Comparison of ENCODE assay signal across 1 cellular context in genomic region chr1:98048234-98048633, GRCh38.
TF ChIP-seq lines count a peak whose summit lies in the region.

No MANE protein-coding gene starts in this region.

TF ChIP-seq in HepG2, 621 proteins besides CTCF, POLR2A, EP300 and RAD21 (continued from another document and continues in another):
- TF ChIP-seq AKNA (CRISPR knock-in tag; IDR thresholded peaks at IDR 0.05; ENCODE audit: borderline replicate concordance) (0 out of 2 replicates have a peak, but pooled peaks have one; percentile 21), KMT2B (CRISPR knock-in tag; IDR thresholded peaks at IDR 0.05) (0 out of 2 replicates have a peak, but pooled peaks have one; percentile 44), ZNF713 (CRISPR knock-in tag; IDR thresholded peaks at IDR 0.05) (no peak), GABPB1 (CRISPR knock-in tag; IDR thresholded peaks at IDR 0.05) (0 out of 2 replicates have a peak, but pooled peaks have one; percentile 21), ZHX1 (CRISPR knock-in tag; IDR thresholded peaks at IDR 0.05; ENCODE audit: low read depth) (no peak), ZSCAN9 (CRISPR knock-in tag; IDR thresholded peaks at IDR 0.05; ENCODE audit: borderline replicate concordance) (peak; percentile 69; the same call in 1 of the 2 replicates), TEAD2 (CRISPR knock-in tag; IDR thresholded peaks at IDR 0.05) (peak; percentile 73; the same call in 1 of the 2 replicates), ZBTB39 (CRISPR knock-in tag; IDR thresholded peaks at IDR 0.05) (no peak), ZBTB8A (CRISPR knock-in tag; IDR thresholded peaks at IDR 0.05; ENCODE audit: borderline replicate concordance, low read depth) (no peak), HNRNPL (IDR thresholded peaks at IDR 0.05; ENCODE audit: low read depth, low read length) (no peak), ZNF839 (CRISPR knock-in tag; IDR thresholded peaks at IDR 0.05; ENCODE audit: borderline replicate concordance) (no peak), SPEN (CRISPR knock-in tag; IDR thresholded peaks at IDR 0.05; ENCODE audit: low read depth) (no peak), JUN (CRISPR knock-in tag; IDR thresholded peaks at IDR 0.05) (no peak), SSRP1 (CRISPR knock-in tag; IDR thresholded peaks at IDR 0.05) (no peak), SALL2 (CRISPR knock-in tag; IDR thresholded peaks at IDR 0.05) (no peak), CHD4 (IDR thresholded peaks at IDR 0.05; ENCODE audit: borderline replicate concordance, low read length) (no peak), ZNF556 (CRISPR knock-in tag; IDR thresholded peaks at IDR 0.05; ENCODE audit: borderline replicate concordance) (no peak), DR1 (CRISPR knock-in tag; IDR thresholded peaks at IDR 0.05) (no peak), MXD3 (CRISPR knock-in tag; IDR thresholded peaks at IDR 0.05) (peak; percentile 56; the same call in 1 of the 2 replicates), ZNF777 (CRISPR knock-in tag; IDR thresholded peaks at IDR 0.05) (0 out of 2 replicates have a peak, but pooled peaks have one; percentile 40), ZFP36L2 (CRISPR knock-in tag; IDR thresholded peaks at IDR 0.05) (peak; percentile 70; the same call in 1 of the 2 replicates), ZNF784 (CRISPR knock-in tag; IDR thresholded peaks at IDR 0.05; ENCODE audit: borderline replicate concordance) (no peak), ZBTB34 (CRISPR knock-in tag; IDR thresholded peaks at IDR 0.05) (no peak), SIX1 (CRISPR knock-in tag; IDR thresholded peaks at IDR 0.05; ENCODE audit: borderline replicate concordance) (no peak), SNAI1 (CRISPR knock-in tag; IDR thresholded peaks at IDR 0.05; ENCODE audit: borderline replicate concordance) (no peak), CEBPG (CRISPR knock-in tag; IDR thresholded peaks at IDR 0.05) (no peak), CBFB (CRISPR knock-in tag; IDR thresholded peaks at IDR 0.05) (no peak), NR1H2 (CRISPR knock-in tag; IDR thresholded peaks at IDR 0.05; ENCODE audit: borderline replicate concordance, low read depth) (no peak), NR2F2 (IDR thresholded peaks at IDR 0.05; ENCODE audit: borderline replicate concordance, low read depth) (no peak), SIX4 (CRISPR knock-in tag; IDR thresholded peaks at IDR 0.05) (peak; percentile 49; the same call in 1 of the 2 replicates), ZNF329 (CRISPR knock-in tag; IDR thresholded peaks at IDR 0.05; ENCODE audit: low read depth) (no peak), ZNF567 (CRISPR knock-in tag; IDR thresholded peaks at IDR 0.05; ENCODE audit: borderline replicate concordance) (no peak), IKZF4 (CRISPR knock-in tag; IDR thresholded peaks at IDR 0.05; ENCODE audit: borderline replicate concordance, low read depth, not compliant biosample characterization) (peak; percentile 41), XRCC5 (optimal IDR thresholded peaks at IDR 0.05; ENCODE audit: low read length) (no peak), KLF11 (CRISPR knock-in tag; IDR thresholded peaks at IDR 0.05) (0 out of 2 replicates have a peak, but pooled peaks have one; percentile 60), MIER2 (CRISPR knock-in tag; IDR thresholded peaks at IDR 0.05) (peak; percentile 99), PHB2 (IDR thresholded peaks at IDR 0.05; ENCODE audit: partially characterized antibody) (no peak), ADNP (CRISPR knock-in tag; IDR thresholded peaks at IDR 0.05) (no peak), TSC22D2 (CRISPR knock-in tag; IDR thresholded peaks at IDR 0.05; ENCODE audit: borderline replicate concordance) (peak; percentile 89; the same call in 1 of the 2 replicates), PHF8 (CRISPR knock-in tag; IDR thresholded peaks at IDR 0.05) (no peak), E2F5 (CRISPR knock-in tag; conservative IDR thresholded peaks at IDR 0.05) (no peak), ATF2 (CRISPR knock-in tag; IDR thresholded peaks at IDR 0.05) (0 out of 2 replicates have a peak, but pooled peaks have one; percentile 24), ZNF276 (CRISPR knock-in tag; IDR thresholded peaks at IDR 0.05; ENCODE audit: low read depth) (no peak), ZNF281 (CRISPR knock-in tag; IDR thresholded peaks at IDR 0.05; ENCODE audit: borderline replicate concordance) (peak; percentile 55; the same call in 1 of the 2 replicates)
